ENCODE assay signal across 1 cellular context in genomic region chr1:246699095-246699735, GRCh38.
TF ChIP-seq lines count a peak whose summit lies in the region.

No MANE protein-coding gene starts in this region.

TF ChIP-seq in HepG2, 621 proteins besides CTCF, POLR2A, EP300 and RAD21 (continued from another document and continues in another):
- no peak for TF ChIP-seq MLXIP (CRISPR knock-in tag; IDR thresholded peaks at IDR 0.05; ENCODE audit: borderline replicate concordance)
- 0 out of 2 replicates have a peak, but pooled peaks have one; percentile 47 for TF ChIP-seq ZNF670 (CRISPR knock-in tag; IDR thresholded peaks at IDR 0.05; ENCODE audit: borderline replicate concordance)
- no peak for TF ChIP-seq CBFB (CRISPR knock-in tag; IDR thresholded peaks at IDR 0.05)
- no peak for TF ChIP-seq SSRP1 (CRISPR knock-in tag; IDR thresholded peaks at IDR 0.05)
- peak; percentile 62 for TF ChIP-seq ELF1 (CRISPR knock-in tag; IDR thresholded peaks at IDR 0.05)
- TF ChIP-seq ZFP62 (CRISPR knock-in tag; IDR thresholded peaks at IDR 0.05): no peak
- no peak for TF ChIP-seq ZNF556 (CRISPR knock-in tag; IDR thresholded peaks at IDR 0.05; ENCODE audit: borderline replicate concordance)
- TF ChIP-seq LCORL (IDR thresholded peaks at IDR 0.05): no peak
- TF ChIP-seq LCORL (CRISPR knock-in tag; IDR thresholded peaks at IDR 0.05): no peak
- TF ChIP-seq SAP130 (CRISPR knock-in tag; IDR thresholded peaks at IDR 0.05; ENCODE audit: low read depth): peak; percentile 59; the same call in 1 of the 2 replicates
- peak; percentile 62 for TF ChIP-seq GATAD2A (CRISPR knock-in tag; IDR thresholded peaks at IDR 0.05)
- no peak for TF ChIP-seq REST (IDR thresholded peaks at IDR 0.05; ENCODE audit: borderline replicate concordance in 1 of 2, low read depth in 1 of 2, low read length in 2 of 2)
- peak; percentile 77 to 84 for TF ChIP-seq HMGXB4 (CRISPR knock-in tag; IDR thresholded peaks at IDR 0.05; ENCODE audit: borderline replicate concordance in 1 of 2, low read depth in 1 of 2)
- no peak for TF ChIP-seq ZNF180 (CRISPR knock-in tag; IDR thresholded peaks at IDR 0.05; ENCODE audit: borderline replicate concordance, low read depth)
- no peak for TF ChIP-seq ZNF362 (CRISPR knock-in tag; IDR thresholded peaks at IDR 0.05; ENCODE audit: borderline replicate concordance)
- no peak for TF ChIP-seq STAT6 (CRISPR knock-in tag; IDR thresholded peaks at IDR 0.05; ENCODE audit: borderline replicate concordance)
- TF ChIP-seq ZNF484 (CRISPR knock-in tag; IDR thresholded peaks at IDR 0.05; ENCODE audit: borderline replicate concordance, low read depth): no peak
- TF ChIP-seq ZBTB44 (CRISPR knock-in tag; IDR thresholded peaks at IDR 0.05): no peak
- no peak for TF ChIP-seq ATRX (CRISPR knock-in tag; IDR thresholded peaks at IDR 0.05; ENCODE audit: borderline replicate concordance)
- no peak for TF ChIP-seq PCBP2 (optimal IDR thresholded peaks at IDR 0.05; ENCODE audit: low read depth, low read length, poor library complexity, severe bottlenecking)
- no peak for TF ChIP-seq SKI (IDR thresholded peaks at IDR 0.05; ENCODE audit: partially characterized antibody)
- TF ChIP-seq MIER3 (CRISPR knock-in tag; IDR thresholded peaks at IDR 0.05; ENCODE audit: borderline replicate concordance): peak; percentile 33; the same call in 1 of the 2 replicates
- TF ChIP-seq KLF15 (CRISPR knock-in tag; IDR thresholded peaks at IDR 0.05; ENCODE audit: borderline replicate concordance): no peak
- TF ChIP-seq IRF9 (CRISPR knock-in tag; IDR thresholded peaks at IDR 0.05; ENCODE audit: borderline replicate concordance): no peak
- TF ChIP-seq ZNF446 (CRISPR knock-in tag; IDR thresholded peaks at IDR 0.05): no peak
- no peak for TF ChIP-seq KAT7 (CRISPR knock-in tag; IDR thresholded peaks at IDR 0.05; ENCODE audit: borderline replicate concordance)
- TF ChIP-seq ZNF510 (CRISPR knock-in tag; IDR thresholded peaks at IDR 0.05; ENCODE audit: low read depth): no peak
- TF ChIP-seq SP4 (CRISPR knock-in tag; IDR thresholded peaks at IDR 0.05): no peak
- TF ChIP-seq ZNF326 (CRISPR knock-in tag; IDR thresholded peaks at IDR 0.05; ENCODE audit: borderline replicate concordance): no peak
- TF ChIP-seq ZNF569 (CRISPR knock-in tag; IDR thresholded peaks at IDR 0.05; ENCODE audit: borderline replicate concordance): no peak
- TF ChIP-seq YY1 (IDR thresholded peaks at IDR 0.05; ENCODE audit: insufficient read depth, insufficient replicate concordance, low read depth, low read length): no peak
- TF ChIP-seq PPARG (CRISPR knock-in tag; conservative IDR thresholded peaks at IDR 0.05): no peak
- TF ChIP-seq ZNF460 (CRISPR knock-in tag; IDR thresholded peaks at IDR 0.05; ENCODE audit: borderline replicate concordance): no peak
- TF ChIP-seq ZHX1 (CRISPR knock-in tag; IDR thresholded peaks at IDR 0.05; ENCODE audit: low read depth): no peak
- TF ChIP-seq PAWR (CRISPR knock-in tag; IDR thresholded peaks at IDR 0.05; ENCODE audit: borderline replicate concordance): no peak
- TF ChIP-seq ZNF746 (CRISPR knock-in tag; IDR thresholded peaks at IDR 0.05): no peak
- no peak for TF ChIP-seq ZNF605 (CRISPR knock-in tag; IDR thresholded peaks at IDR 0.05)
- TF ChIP-seq ZNF513 (CRISPR knock-in tag; conservative IDR thresholded peaks at IDR 0.05): no peak
- TF ChIP-seq IKZF4 (CRISPR knock-in tag; IDR thresholded peaks at IDR 0.05; ENCODE audit: borderline replicate concordance, low read depth, not compliant biosample characterization): no peak
- no peak for TF ChIP-seq ATF5 (CRISPR knock-in tag; IDR thresholded peaks at IDR 0.05; ENCODE audit: low read depth)
- no peak for TF ChIP-seq HOXA7 (CRISPR knock-in tag; IDR thresholded peaks at IDR 0.05)
